11 cellular contexts compared by ENCODE assay signal in the genomic region with DNA sequence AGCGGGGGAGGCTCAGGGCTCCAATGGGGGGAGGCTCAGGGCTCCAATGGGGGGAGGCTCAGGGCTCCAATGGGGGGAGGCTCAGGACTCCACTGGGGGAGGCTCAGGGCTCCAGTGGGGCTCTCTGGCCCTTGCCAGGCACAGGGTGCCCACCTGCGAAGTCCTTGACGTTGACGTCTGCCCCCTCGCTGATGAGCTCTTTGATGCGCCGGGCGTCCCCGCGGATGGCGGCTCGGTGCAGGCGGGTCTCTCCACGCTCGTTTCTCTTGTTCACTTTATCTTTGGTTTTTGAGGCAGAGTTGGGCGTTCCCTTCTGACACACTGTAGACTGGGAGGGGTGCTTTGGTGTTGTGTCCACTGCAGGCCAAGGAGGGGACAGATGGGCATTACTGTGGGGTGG.
"Had no signal": no experiment of that assay in that cellular context is flagged by ENCODE, and none has a peak within 500 bp of the region (broad histone marks: within the 10 kb centered on the region; RNA-seq: fewer than 3 reads in every experiment).

No MANE protein-coding gene starts in this region.

- H3K4me3 Mint-ChIP-seq: activated CD8-positive, alpha-beta memory T cell treated with anti-CD3 and anti-CD28 coated beads, Interleukin-2, amount 10 ng/mL, durations not matched to agents 7 days and 5 days; naive B cell; stimulated activated memory B cell treated with anti-CD40 and anti-IgM and Interleukin-4, amounts not matched to agents 10 μg/mL and 1 μg/mL and 100 μg/mL, for 72 hours had no signal

- H3K27ac ChIP-seq: lower lobe of right lung, neutrophil, right lobe of liver had no signal

- H3K4me1 ChIP-seq: right lobe of liver had no signal

- DNase-seq: activated CD4-positive, alpha-beta T cell treated with anti-CD3 and anti-CD28 coated beads, Interleukin-2, amount 50 U/mL, for 4 hours; activated CD8-positive, alpha-beta memory T cell treated with anti-CD3 and anti-CD28 coated beads, Interleukin-2, amount 10 ng/mL, durations not matched to agents 7 days and 5 days; activated naive CD4-positive, alpha-beta T cell treated with anti-CD3 and anti-CD28 coated beads, Interleukin-2, amount 50 U/mL, for 16 hours; lower lobe of right lung; naive B cell; right lobe of liver; T-helper 2 cell; trophoblast cell had no signal

- H3K9me3 ChIP-seq: esophagus muscularis mucosa, lower lobe of right lung, neutrophil, right lobe of liver had no signal

- H3K27me3 ChIP-seq: esophagus muscularis mucosa, neutrophil, right lobe of liver had no signal

- H3K27ac Mint-ChIP-seq: activated CD8-positive, alpha-beta memory T cell treated with anti-CD3 and anti-CD28 coated beads, Interleukin-2, amount 10 ng/mL, durations not matched to agents 7 days and 5 days; stimulated activated memory B cell treated with anti-CD40 and anti-IgM and Interleukin-4, amounts not matched to agents 10 μg/mL and 1 μg/mL and 100 μg/mL, for 72 hours had no signal

- H3K9me3 Mint-ChIP-seq: naive B cell; stimulated activated memory B cell treated with anti-CD40 and anti-IgM and Interleukin-4, amounts not matched to agents 10 μg/mL and 1 μg/mL and 100 μg/mL, for 72 hours had no signal

- H3K36me3 Mint-ChIP-seq: naive B cell had no signal

- ATAC-seq: activated CD8-positive, alpha-beta memory T cell treated with anti-CD3 and anti-CD28 coated beads, Interleukin-2, amount 10 ng/mL, durations not matched to agents 7 days and 5 days; lower lobe of right lung; stimulated activated memory B cell treated with anti-CD40 and anti-IgM and Interleukin-4, amounts not matched to agents 10 μg/mL and 1 μg/mL and 100 μg/mL, for 72 hours had no signal

- H3K27me3 Mint-ChIP-seq: activated CD8-positive, alpha-beta memory T cell treated with anti-CD3 and anti-CD28 coated beads, Interleukin-2, amount 10 ng/mL, durations not matched to agents 7 days and 5 days; naive B cell; stimulated activated memory B cell treated with anti-CD40 and anti-IgM and Interleukin-4, amounts not matched to agents 10 μg/mL and 1 μg/mL and 100 μg/mL, for 72 hours had no signal

- H3K4me3 ChIP-seq: esophagus muscularis mucosa, lower lobe of right lung, right lobe of liver had no signal
